Comparison of ENCODE assay signal across 1 cellular context in genomic region chr11:123158609-123159008, GRCh38.
TF ChIP-seq lines count a peak whose summit lies in the region.

No MANE protein-coding gene starts in this region.

TF ChIP-seq in SK-N-SH, 30 proteins besides CTCF, POLR2A, EP300 and RAD21 (continued from another document):
- TF ChIP-seq PBX3 (IDR thresholded peaks at IDR 0.05) = no peak
TF ChIP-seq in SK-N-SH: peak in this region for 0.
